ENCODE assay signal across 8 cellular contexts in genomic region chr11:73242291-73243092, GRCh38. TPM values are rescaled to one million over a fixed set of nuclear protein-coding genes. Genes with fewer than 3 reads are reported as not detected.
DNase-seq lines count a peak whose midpoint lies in the region; ATAC-seq and TF ChIP-seq lines count a peak whose summit lies in the region.

No MANE protein-coding gene starts in this region.

- ATAC-seq in GM19043 (IDR thresholded peaks at IDR 0.05; ENCODE audit: low read depth, unreplicated experiment): peak; percentile 74

- H3K36me3 ChIP-seq in cardiac muscle cell (no peaks in the 10 kb centered on the region), tibial nerve (no peaks in the 10 kb centered on the region)

- peaks cover 11% of the 10 kb centered on the region for H3K27me3 Mint-ChIP-seq in activated naive CD8-positive, alpha-beta T cell treated with anti-CD3 and anti-CD28 coated beads for 36 hours

- peak; percentile 88 for TF ChIP-seq CTCF in cardiac muscle cell (IDR thresholded peaks at IDR 0.05; ENCODE audit: low read depth, low read length)
- TF ChIP-seq CTCF in tibial nerve (IDR thresholded peaks at IDR 0.05): peak; percentile 71 to 92 (median 85)

- TF ChIP-seq EP300 in tibial nerve (IDR thresholded peaks at IDR 0.05): no peak

- H3K4me1 Mint-ChIP-seq in activated naive CD8-positive, alpha-beta T cell treated with anti-CD3 and anti-CD28 coated beads for 36 hours: no peaks in the 10 kb centered on the region

- no peaks in the 10 kb centered on the region for H3K9me3 ChIP-seq in cardiac muscle cell (ENCODE audit: low read depth)
- H3K9me3 ChIP-seq in tibial nerve: no peaks in the 10 kb centered on the region

- H3K27ac Mint-ChIP-seq in activated naive CD8-positive, alpha-beta T cell treated with anti-CD3 and anti-CD28 coated beads for 36 hours: no peak overlapping the region

- no peak for TF ChIP-seq POLR2A in tibial nerve (IDR thresholded peaks at IDR 0.05)

- no peaks in the 10 kb centered on the region for H3K36me3 Mint-ChIP-seq in activated naive CD8-positive, alpha-beta T cell treated with anti-CD3 and anti-CD28 coated beads for 36 hours

- H3K4me3 ChIP-seq in cardiac muscle cell (no peak overlapping the region), tibial nerve (peak overlapping the region in 1 of 4 donors; percentile 24)

- H3K4me3 Mint-ChIP-seq in activated naive CD8-positive, alpha-beta T cell treated with anti-CD3 and anti-CD28 coated beads for 36 hours: no peak overlapping the region

- 17 to 35% methylated on average over 10 to 12 of the region's 12 CpGs for WGBS in tibial nerve, 2 donors

- no peaks in the 10 kb centered on the region for H3K9me3 Mint-ChIP-seq in activated naive CD8-positive, alpha-beta T cell treated with anti-CD3 and anti-CD28 coated beads for 36 hours

- peaks cover 14% of the 10 kb centered on the region for H3K27me3 ChIP-seq in cardiac muscle cell
- no peaks in the 10 kb centered on the region for H3K27me3 ChIP-seq in tibial nerve

- DNase-seq in Ammon's horn (ENCODE audit: low spot score) (peak; percentile 74), LoVo (ENCODE audit: low spot score) (peak; percentile 68), SK-N-DZ (ENCODE audit: low spot score) (peak; percentile 86), cardiac muscle cell (ENCODE audit: low read depth in 1 of 2, low spot score in 1 of 2) (peak; percentile 77 to 78), pons (ENCODE audit: low spot score) (peak; percentile 58), tibial nerve (ENCODE audit: low spot score in 2 of 2) (peak; percentile 53 to 76)
- DNase-seq in activated naive CD8-positive, alpha-beta T cell treated with anti-CD3 and anti-CD28 coated beads for 36 hours: peak; percentile 71

- H3K4me1 ChIP-seq in cardiac muscle cell (ENCODE audit: low read depth) (no peaks in the 10 kb centered on the region), tibial nerve (peaks cover 0 to 27% (median 0%) of the 10 kb centered on the region in 4 donors)

- H3K27ac ChIP-seq in cardiac muscle cell (no peak overlapping the region), tibial nerve (no peak overlapping the region)

RNA-seq across cellular contexts. Expression of gene P2RY2, which starts 24.4 kb away (rescaled TPM):
- not detected in 2 replicates for polyA plus RNA-seq in SK-N-DZ (2014; cell fraction: cytosol; rRNA removed)
- polyA plus RNA-seq in SK-N-DZ (2014; cell fraction: nucleus; rRNA removed): not detected in 2 replicates
- not detected for total RNA-seq in activated naive CD8-positive, alpha-beta T cell treated with anti-CD3 and anti-CD28 coated beads for 36 hours
- total RNA-seq in cardiac muscle cell (0.25 and 0.48 TPM in 2 replicates), tibial nerve (1 to 10 TPM; 4.5 to 7.5 (median 6.7) TPM)
- polyA plus RNA-seq in cardiac muscle cell: 0.40 and 0.83 TPM in 2 replicates

RNA-seq across cellular contexts. Expression of gene P2RY6, which starts 29.6 kb away (rescaled TPM):
- polyA plus RNA-seq in SK-N-DZ (2014; cell fraction: cytosol; rRNA removed): 0.16 and 2.5 TPM in 2 replicates
- 0.25 TPM in 1 of 2 replicates, not detected in the other for polyA plus RNA-seq in SK-N-DZ (2014; cell fraction: nucleus; rRNA removed)
- not detected for total RNA-seq in activated naive CD8-positive, alpha-beta T cell treated with anti-CD3 and anti-CD28 coated beads for 36 hours
- total RNA-seq in cardiac muscle cell: 0.07 and 0.39 TPM in 2 replicates
- not detected in 2 replicates for polyA plus RNA-seq in cardiac muscle cell
- 1 to 10 TPM in 1 of 4 donors, under 1 TPM in 2, not detected in 1; 0.63 to 3.3 (median 0.90) TPM for total RNA-seq in tibial nerve
